ENCODE assay signal across 27 cellular contexts in the genomic region with DNA sequence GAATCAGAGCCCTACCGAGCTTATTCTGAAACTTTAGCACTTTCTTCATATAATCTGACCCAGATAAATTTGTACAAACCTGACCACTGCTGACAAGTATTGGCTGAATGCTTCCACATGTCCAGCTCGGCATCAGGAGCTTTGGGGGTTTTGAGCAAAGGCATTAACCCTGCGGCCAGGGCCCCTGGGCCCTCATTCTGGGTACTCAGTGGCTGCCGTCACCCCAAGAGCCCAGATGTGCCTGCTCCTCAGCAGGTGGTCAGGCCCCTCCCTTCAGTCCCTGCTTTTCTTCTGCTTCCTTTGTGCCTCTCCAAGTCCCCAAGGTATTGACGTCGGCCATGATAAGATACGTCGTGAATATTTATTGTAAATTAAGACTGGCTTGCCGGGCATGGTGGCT. TPM values are rescaled to one million over a fixed set of nuclear protein-coding genes. Genes with fewer than 3 reads are reported as not detected.
DNase-seq lines count a peak whose midpoint lies in the region; ATAC-seq and TF ChIP-seq lines count a peak whose summit lies in the region.
"Had no signal": no experiment of that assay in that cellular context is flagged by ENCODE, and none has a peak within 500 bp of the region (broad histone marks: within the 10 kb centered on the region; RNA-seq: fewer than 3 reads in every experiment).

No MANE protein-coding gene starts in this region.

- peaks cover 6% of the 10 kb centered on the region for H3K79me1 ChIP-seq in neuronal stem cell (ENCODE audit: low read depth, low read length)

- no peak overlapping the region for H2BK15ac ChIP-seq in neuronal stem cell (ENCODE audit: low read length)

- ATAC-seq in Right ventricle myocardium superior (ENCODE audit: poor library complexity): no peak
- ATAC-seq: activated CD8-positive, alpha-beta memory T cell treated with anti-CD3 and anti-CD28 coated beads, Interleukin-2, amount 10 ng/mL, durations not matched to agents 7 days and 5 days; GM12878; left lung; stimulated activated naive CD8-positive, alpha-beta T cell treated with anti-CD3 and anti-CD28 coated beads, Interleukin-15, Interleukin-2, amounts not matched to agents 100 U/mL and 50 U/mL, for 24 hours had no signal

- H3K23ac ChIP-seq in neuronal stem cell (ENCODE audit: low read depth, low read length, poor library complexity): no peak overlapping the region

- H3K9ac ChIP-seq in neuronal stem cell (ENCODE audit: low read depth, low read length, poor library complexity): peak overlapping the region; percentile 13

- peaks cover 3 to 5% of the 10 kb centered on the region in 2 donors for H3K4me1 ChIP-seq in neuronal stem cell (ENCODE audit: control insufficient read depth in 2 of 2, insufficient read depth in 1 of 2, low read depth in 1 of 2, low read length in 2 of 2)
- peaks cover 0 to 41% (median 37%) of the 10 kb centered on the region in 4 donors for H3K4me1 ChIP-seq in tibial artery
- peaks cover 26% of the 10 kb centered on the region for H3K4me1 ChIP-seq in vagina
- H3K4me1 ChIP-seq: BE2C had no signal

- no peak overlapping the region for H3K18ac ChIP-seq in neuronal stem cell (ENCODE audit: low read length)

- H3K4me1 Mint-ChIP-seq in chondrocyte (ENCODE audit: low read depth): peaks cover 20% of the 10 kb centered on the region

- no peak overlapping the region for H4K91ac ChIP-seq in neuronal stem cell (ENCODE audit: low read depth, low read length, poor library complexity)

- no peak for TF ChIP-seq POLR2A in vagina (IDR thresholded peaks at IDR 0.05)

- peaks cover 2 to 9% of the 10 kb centered on the region in 2 donors for H3K9me3 ChIP-seq in neuronal stem cell (replicated peaks in 1 of 2; ENCODE audit: control insufficient read depth in 2 of 2, insufficient read depth in 1 of 2, low read depth in 1 of 2, low read length in 2 of 2)
- no peaks in the 10 kb centered on the region for H3K9me3 ChIP-seq in tibial artery
- H3K9me3 ChIP-seq in vagina: no peaks in the 10 kb centered on the region
- H3K9me3 ChIP-seq: BE2C, left lung, testis had no signal

- no peak overlapping the region for H2AK5ac ChIP-seq in neuronal stem cell (ENCODE audit: low read depth, low read length)

- peak; percentile 32 for DNase-seq in Right ventricle myocardium superior
- no peak for DNase-seq in cardiac septum (ENCODE audit: low spot score)
- DNase-seq in chondrocyte (ENCODE audit: low spot score): peak; percentile 68
- DNase-seq in neuronal stem cell (ENCODE audit: low spot score): no peak
- peak; percentile 9 to 38 for DNase-seq in tibial artery
- DNase-seq in vagina (ENCODE audit: extremely low spot score in 2 of 2): no peak
- no peak for DNase-seq in epidermal melanocyte (ENCODE audit: insufficient read length, low spot score)
- DNase-seq in midbrain (lab: John Stamatoyannopoulos, UW): no peak
- DNase-seq: ACHN; activated B cell treated with CpG ODN at 0.5 μM for 24 hours; activated CD4-positive, alpha-beta T cell treated with anti-CD3 and anti-CD28 coated beads, Interleukin-2, amount 50 U/mL, for 1 hour; activated CD8-positive, alpha-beta memory T cell treated with anti-CD3 and anti-CD28 coated beads, Interleukin-2, amount 10 ng/mL, durations not matched to agents 7 days and 5 days; activated T-cell treated with anti-CD3 and anti-CD28 coated beads, Interleukin-2, amount 50 U/mL, for 48 hours; amygdala; BE2C; NCI-H1694; NCI-H446; NCI-H82; occipital lobe; retina; stimulated activated CD4-positive, alpha-beta T cell treated with anti-CD3 and anti-CD28 coated beads, Interleukin-1b, Interleukin-23, amount 100 ng/mL, for 48 hours; stimulated activated naive CD8-positive, alpha-beta T cell treated with anti-CD3 and anti-CD28 coated beads, Interleukin-15, Interleukin-2, amounts not matched to agents 100 U/mL and 50 U/mL, for 24 hours; testis had no signal

- H3K36me3 Mint-ChIP-seq in chondrocyte (ENCODE audit: low read depth): peaks cover 11% of the 10 kb centered on the region

- H3K4me3 Mint-ChIP-seq in chondrocyte (ENCODE audit: unreplicated experiment): no peak overlapping the region
- H3K4me3 Mint-ChIP-seq: activated B cell treated with CpG ODN at 0.5 μM for 24 hours; activated CD8-positive, alpha-beta memory T cell treated with anti-CD3 and anti-CD28 coated beads, Interleukin-2, amount 10 ng/mL, durations not matched to agents 7 days and 5 days; activated naive CD4-positive, alpha-beta T cell treated with anti-CD3 and anti-CD28 coated beads, Interleukin-2, amount 50 U/mL, for 24 hours had no signal

- no peak overlapping the region for H3K4me2 ChIP-seq in neuronal stem cell (ENCODE audit: insufficient read depth, low read length, poor library complexity, severe bottlenecking)
- H3K4me2 ChIP-seq: smooth muscle cell had no signal

- H2BK12ac ChIP-seq in neuronal stem cell (ENCODE audit: low read length): no peak overlapping the region

- intact Hi-C loops in Right ventricle myocardium superior (cut with DNase I) (no loop called here), cardiac septum (cut with DNase I) (no loop called here), tibial artery (cut with DNase I; ENCODE audit: low total_unique reads) (no loop called here), vagina (cut with DNase I) (loop anchor here (2.0 kb wide), 1 partner anchor 20 kb away; no protein-coding TSS in a partner anchor)

- no peaks in the 10 kb centered on the region for H3K9me3 Mint-ChIP-seq in chondrocyte (ENCODE audit: low read depth)
- H3K9me3 Mint-ChIP-seq: activated B cell treated with CpG ODN at 0.5 μM for 24 hours; activated naive CD4-positive, alpha-beta T cell treated with anti-CD3 and anti-CD28 coated beads, Interleukin-2, amount 50 U/mL, for 24 hours had no signal

- H3K14ac ChIP-seq in neuronal stem cell (ENCODE audit: low read length): no peak overlapping the region

- no peak overlapping the region for H2BK5ac ChIP-seq in neuronal stem cell (ENCODE audit: low read length)

- H3K4ac ChIP-seq in neuronal stem cell (ENCODE audit: low read length): no peak overlapping the region

- no peak overlapping the region for H2AFZ ChIP-seq in neuronal stem cell (ENCODE audit: low read length)

- H2BK120ac ChIP-seq in neuronal stem cell (ENCODE audit: low read depth, low read length): no peak overlapping the region

- H3K27ac Mint-ChIP-seq in chondrocyte (ENCODE audit: unreplicated experiment): no peak overlapping the region
- H3K27ac Mint-ChIP-seq: activated B cell treated with CpG ODN at 0.5 μM for 24 hours; activated CD8-positive, alpha-beta memory T cell treated with anti-CD3 and anti-CD28 coated beads, Interleukin-2, amount 10 ng/mL, durations not matched to agents 7 days and 5 days; activated naive CD4-positive, alpha-beta T cell treated with anti-CD3 and anti-CD28 coated beads, Interleukin-2, amount 50 U/mL, for 24 hours had no signal

- H4K8ac ChIP-seq in neuronal stem cell (ENCODE audit: low read depth, low read length): no peak overlapping the region

- no peak for TF ChIP-seq CTCF in chondrocyte (IDR thresholded peaks at IDR 0.05)
- no peak for TF ChIP-seq CTCF in tibial artery (IDR thresholded peaks at IDR 0.05)
- no peak for TF ChIP-seq CTCF in vagina (IDR thresholded peaks at IDR 0.05)

- H3K36me3 ChIP-seq in neuronal stem cell (replicated peaks in 1 of 2; ENCODE audit: control insufficient read depth in 2 of 2, insufficient read depth in 2 of 2, low read length in 2 of 2): peaks cover 14 to 39% of the 10 kb centered on the region in 2 donors
- H3K36me3 ChIP-seq in tibial artery: peaks cover 0 to 46% (median 14%) of the 10 kb centered on the region in 3 donors
- H3K36me3 ChIP-seq in vagina: peaks cover 0 to 31% of the 10 kb centered on the region in 2 donors

- no peaks in the 10 kb centered on the region for H3K27me3 Mint-ChIP-seq in chondrocyte (ENCODE audit: low read depth)
- H3K27me3 Mint-ChIP-seq: activated B cell treated with CpG ODN at 0.5 μM for 24 hours; activated CD8-positive, alpha-beta memory T cell treated with anti-CD3 and anti-CD28 coated beads, Interleukin-2, amount 10 ng/mL, durations not matched to agents 7 days and 5 days; activated naive CD4-positive, alpha-beta T cell treated with anti-CD3 and anti-CD28 coated beads, Interleukin-2, amount 50 U/mL, for 24 hours had no signal

- H3K27ac ChIP-seq in neuronal stem cell (replicated peaks; ENCODE audit: low read length) (no peak overlapping the region), tibial artery (peak overlapping the region in 1 of 2 donors; percentile 90), vagina (no peak overlapping the region)
- H3K27ac ChIP-seq: left lung, testis had no signal

- WGBS in neuronal stem cell (ENCODE audit: extremely low coverage in 2 of 2, insufficient read length in 2 of 2, insufficient replicate concordance in 1 of 2), 2 donors: no CpG with 5 or more reads among the region's 9 CpGs

- H3K4me3 ChIP-seq in neuronal stem cell (ENCODE audit: low read length in 2 of 2) (no peak overlapping the region), tibial artery (no peak overlapping the region), vagina (no peak overlapping the region)
- H3K4me3 ChIP-seq: GM12878, left lung, smooth muscle cell, testis had no signal

- H3K27me3 ChIP-seq in neuronal stem cell (ENCODE audit: control insufficient read depth in 3 of 3, insufficient read depth in 3 of 3, low read depth in 1 of 3, low read length in 3 of 3) (no peaks in the 10 kb centered on the region), tibial artery (no peaks in the 10 kb centered on the region), vagina (no peaks in the 10 kb centered on the region)
- H3K27me3 ChIP-seq: BE2C, left lung, testis had no signal

RNA-seq across cellular contexts. Expression of a gene that starts 47.3 kb away (rescaled TPM):
- 13.6 TPM for total RNA-seq in Right ventricle myocardium superior
- total RNA-seq in cardiac septum: 21.7 TPM
- 27.6 to 33.0 TPM (median 28.4 TPM) in 3 replicates for total RNA-seq in chondrocyte
- polyA plus RNA-seq in neuronal stem cell (2013, experiment 1 of 2): 14.3 TPM
- polyA plus RNA-seq in neuronal stem cell (2013, experiment 2 of 2): 13.1 TPM
- 31.7 TPM for total RNA-seq in vagina

Comparison
In these comparisons a context has a peak if more than half of its experiments do, and no peak if none do; other contexts are left out.
1. DNase-seq: peak in Right ventricle myocardium superior (single experiment), chondrocyte (single experiment) and tibial artery (2 of 2); none in cardiac septum (single experiment), neuronal stem cell (single experiment), vagina (0 of 2), epidermal melanocyte (single experiment) and midbrain (single experiment).